Comparison of ENCODE assay signal across 21 cellular contexts in the genomic region with DNA sequence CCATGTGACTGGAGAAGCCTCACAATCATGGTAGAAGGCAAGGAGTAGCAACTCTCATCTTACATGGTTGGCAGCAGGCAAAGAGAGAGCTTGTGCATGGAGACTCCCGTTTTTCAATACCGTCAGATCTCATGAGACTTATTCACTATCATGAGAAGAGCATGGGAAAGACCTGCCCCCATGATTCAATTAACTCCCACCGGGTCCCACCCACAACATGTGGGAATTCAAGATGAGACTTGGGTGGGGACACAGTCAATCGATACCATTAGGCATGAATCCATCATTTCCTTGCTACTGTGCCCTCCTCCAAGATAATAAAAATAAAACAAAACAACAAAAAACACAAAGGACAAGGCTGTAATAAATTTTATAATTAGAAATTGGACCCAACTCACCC.
"Had no signal": no experiment of that assay in that cellular context is flagged by ENCODE, and none has a peak within 500 bp of the region (broad histone marks: within the 10 kb centered on the region; RNA-seq: fewer than 3 reads in every experiment).

No MANE protein-coding gene starts in this region.

- DNase-seq: colonic mucosa; cortex of kidney; dermis blood vessel endothelial cell; dorsolateral prefrontal cortex; effector CD4-positive, alpha-beta T cell; effector CD8-positive, alpha-beta T cell; effector memory CD4-positive, alpha-beta T cell; effector memory CD8-positive, alpha-beta T cell; endodermal cell; esophagus squamous epithelium; foreskin fibroblast; foreskin keratinocyte; foreskin melanocyte; gastrocnemius medialis; glutamatergic neuron; heart left ventricle; heart right ventricle had no signal

- H3K27ac ChIP-seq: colonic mucosa, coronary artery, dorsolateral prefrontal cortex, epithelial cell of prostate, esophagus muscularis mucosa, esophagus squamous epithelium, foreskin keratinocyte, gastrocnemius medialis, gastroesophageal sphincter, heart left ventricle, heart right ventricle had no signal
